24 cellular contexts compared by ENCODE assay signal in genomic region chr1:193260925-193261324, GRCh38.
"Had no signal": no experiment of that assay in that cellular context is flagged by ENCODE, and none has a peak within 500 bp of the region (broad histone marks: within the 10 kb centered on the region; RNA-seq: fewer than 3 reads in every experiment).

No MANE protein-coding gene starts in this region.

- H3K27me3 Mint-ChIP-seq: activated CD4-positive, alpha-beta T cell treated with anti-CD3 and anti-CD28 coated beads, Interleukin-2, amount 10 ng/mL, durations not matched to agents 7 days and 5 days; activated naive CD4-positive, alpha-beta T cell treated with anti-CD3 and anti-CD28 coated beads, Interleukin-2, amount 50 U/mL, for 24 hours; naive thymus-derived CD8-positive, alpha-beta T cell had no signal

- H3K36me3 ChIP-seq: adrenal gland, pancreas had no signal

- H3K4me3 ChIP-seq: adrenal gland, esophagus squamous epithelium, mucosa of descending colon, pancreas, tibial artery had no signal

- H3K4me3 Mint-ChIP-seq: activated CD4-positive, alpha-beta T cell treated with anti-CD3 and anti-CD28 coated beads, Interleukin-2, amount 10 ng/mL, durations not matched to agents 7 days and 5 days; activated CD8-positive, alpha-beta T cell treated with anti-CD3 and anti-CD28 coated beads, Interleukin-2, amount 10 ng/mL, durations not matched to agents 7 days and 5 days; activated naive CD4-positive, alpha-beta T cell treated with anti-CD3 and anti-CD28 coated beads, Interleukin-2, amount 50 U/mL, for 24 hours; naive thymus-derived CD8-positive, alpha-beta T cell; T-helper 1 cell treated with Interleukin-12 subunit alpha and Interleukin-12 subunit beta and Interleukin-4 antibody, amounts not matched to agents 30 μg/mL and 1 μg/mL, for 36 hours had no signal

- ATAC-seq: activated CD4-positive, CD25-positive, alpha-beta regulatory T cell treated with anti-CD3 and anti-CD28 coated beads, Interleukin-2, amount 50 U/mL, for 24 hours; activated CD8-positive, alpha-beta T cell treated with anti-CD3 and anti-CD28 coated beads, Interleukin-2, amount 10 ng/mL, durations not matched to agents 7 days and 5 days; foreskin keratinocyte; mucosa of descending colon; naive thymus-derived CD8-positive, alpha-beta T cell had no signal

- H3K27me3 ChIP-seq: adrenal gland, esophagus squamous epithelium, foreskin keratinocyte, pancreas, tibial artery had no signal

- H3K27ac ChIP-seq: adrenal gland, esophagus squamous epithelium, foreskin keratinocyte, pancreas, tibial artery had no signal

- H3K27ac Mint-ChIP-seq: activated CD4-positive, alpha-beta T cell treated with anti-CD3 and anti-CD28 coated beads, Interleukin-2, amount 10 ng/mL, durations not matched to agents 7 days and 5 days; activated CD8-positive, alpha-beta T cell treated with anti-CD3 and anti-CD28 coated beads, Interleukin-2, amount 10 ng/mL, durations not matched to agents 7 days and 5 days; activated naive CD4-positive, alpha-beta T cell treated with anti-CD3 and anti-CD28 coated beads, Interleukin-2, amount 50 U/mL, for 24 hours; T-helper 1 cell treated with Interleukin-12 subunit alpha and Interleukin-12 subunit beta and Interleukin-4 antibody, amounts not matched to agents 30 μg/mL and 1 μg/mL, for 36 hours had no signal

- DNase-seq: activated CD4-positive, alpha-beta T cell treated with anti-CD3 and anti-CD28 coated beads, Interleukin-2, amount 10 ng/mL, durations not matched to agents 7 days and 5 days; activated CD8-positive, alpha-beta memory T cell treated with anti-CD3 and anti-CD28 coated beads, Interleukin-2, amount 50 U/mL, for 4 hours; activated CD8-positive, alpha-beta T cell treated with anti-CD3 and anti-CD28 coated beads, Interleukin-2, amount 10 ng/mL, durations not matched to agents 7 days and 5 days; activated effector memory CD4-positive, alpha-beta T cell treated with Interleukin-2 at 50 U/mL for 16 hours; activated T-cell treated with anti-CD3 and anti-CD28 coated beads, Interleukin-2, amount 50 U/mL, for 48 hours; adrenal gland; dermis blood vessel endothelial cell; effector memory CD4-positive, alpha-beta T cell; esophagus squamous epithelium; foreskin keratinocyte; hippocampal formation; islet precursor cell; mucosa of descending colon; naive thymus-derived CD8-positive, alpha-beta T cell; pancreas; stimulated activated CD4-positive, alpha-beta T cell treated with anti-CD3 and anti-CD28 coated beads, Interleukin-12 subunit alpha, Interleukin-12 subunit beta, amount 100 ng/mL, for 4 hours; stimulated activated CD4-positive, alpha-beta T cell treated with anti-CD3 and anti-CD28 coated beads, Interleukin-1b, Interleukin-23, amount 100 ng/mL, for 48 hours; stimulated activated CD8-positive, alpha-beta memory T cell treated with anti-CD3 and anti-CD28 coated beads, Interleukin-4, amount 100 ng/mL, for 48 hours; stimulated activated naive CD4-positive, alpha-beta T cell; substantia nigra; tibial artery had no signal

- H3K9me3 ChIP-seq: adrenal gland, esophagus squamous epithelium, mucosa of descending colon, pancreas, tibial artery had no signal

- H3K4me1 ChIP-seq: adrenal gland, esophagus squamous epithelium, foreskin keratinocyte, tibial artery had no signal

- H3K9me3 Mint-ChIP-seq: activated CD4-positive, alpha-beta T cell treated with anti-CD3 and anti-CD28 coated beads, Interleukin-2, amount 10 ng/mL, durations not matched to agents 7 days and 5 days; activated naive CD4-positive, alpha-beta T cell treated with anti-CD3 and anti-CD28 coated beads, Interleukin-2, amount 50 U/mL, for 24 hours; naive thymus-derived CD8-positive, alpha-beta T cell; T-helper 1 cell treated with Interleukin-12 subunit alpha and Interleukin-12 subunit beta and Interleukin-4 antibody, amounts not matched to agents 30 μg/mL and 1 μg/mL, for 36 hours had no signal
